8 cellular contexts compared by ENCODE assay signal in the genomic region with DNA sequence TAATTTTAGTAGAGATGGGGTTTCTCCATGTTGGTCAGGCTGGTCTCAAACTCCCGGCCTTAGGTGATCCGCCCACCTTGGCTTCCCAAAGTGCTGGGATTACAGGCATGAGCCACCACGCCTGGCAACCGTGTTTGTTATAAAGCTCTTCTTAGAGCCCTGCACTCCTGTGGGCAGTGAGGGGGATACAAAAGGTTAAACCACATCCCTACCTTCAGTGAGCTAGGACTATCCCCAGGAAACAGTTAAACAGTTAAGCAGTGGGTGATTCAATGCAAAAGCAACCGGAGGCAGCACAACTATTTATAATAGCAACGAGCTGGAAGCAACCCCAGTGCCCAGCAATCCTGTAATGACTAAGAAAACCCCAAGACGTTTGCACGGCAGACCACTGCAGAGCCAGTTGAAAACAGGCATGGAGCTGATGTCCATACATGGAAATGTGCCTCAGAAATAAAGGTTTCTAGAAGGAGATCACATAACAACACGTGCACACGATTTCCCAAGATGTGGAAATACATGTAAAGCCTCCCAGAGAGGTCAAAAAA.
DNase-seq lines count a peak whose midpoint lies in the region; ATAC-seq and TF ChIP-seq lines count a peak whose summit lies in the region.

No MANE protein-coding gene starts in this region.

- ATAC-seq in GM19025 (IDR thresholded peaks at IDR 0.05; ENCODE audit: low read depth, unreplicated experiment) (peak; percentile 70), HG03103 (IDR thresholded peaks at IDR 0.05; ENCODE audit: low read depth, unreplicated experiment) (peak; percentile 74), left ventricle myocardium superior (peak; percentile 73)

- intact Hi-C loops in left ventricle myocardium superior (cut with micrococcal nuclease) (no loop called here), esophagus muscularis mucosa (cut with DNase I) (loop anchor here (10.0 kb wide), 1 partner anchor 758 kb away; no protein-coding TSS in a partner anchor)

- H3K9me3 ChIP-seq in esophagus muscularis mucosa: no peaks in the 10 kb centered on the region

- 37% methylated on average over 10 of the region's 10 CpGs for WGBS in esophagus muscularis mucosa

- no peak for TF ChIP-seq POLR2A in esophagus muscularis mucosa (IDR thresholded peaks at IDR 0.05; ENCODE audit: low read depth)

- H3K36me3 ChIP-seq in esophagus muscularis mucosa: no peaks in the 10 kb centered on the region

- TF ChIP-seq CTCF in AG04449 (IDR thresholded peaks at IDR 0.05; ENCODE audit: insufficient read depth, low read length, missing control alignments) (no peak), esophagus muscularis mucosa (IDR thresholded peaks at IDR 0.05) (no peak)

- no peak for TF ChIP-seq EP300 in esophagus muscularis mucosa (IDR thresholded peaks at IDR 0.05)

- H3K4me3 ChIP-seq in AG04449 (ENCODE audit: low read depth, low read length) (no peak overlapping the region), esophagus muscularis mucosa (no peak overlapping the region)

- H3K27ac ChIP-seq in esophagus muscularis mucosa (replicated peaks in 1 of 4): peak overlapping the region in 1 of 4 donors; percentile 33

- CTCF ChIA-PET in AG04449 (lab: Yijun Ruan, JAX): interaction anchor here (0.7 to 1.4 kb wide), 6 partner anchors 10 to 754 kb away, joined by 3 to 4 read pairs (median 3); no protein-coding TSS in a partner anchor

- no peaks in the 10 kb centered on the region for H3K27me3 ChIP-seq in esophagus muscularis mucosa

- H3K4me1 ChIP-seq in esophagus muscularis mucosa: peaks cover 7 to 12% (median 10%) of the 10 kb centered on the region in 4 donors

- peak; percentile 99 for DNase-seq in AG04449 (ENCODE audit: low read depth, low spot score)
- peak; percentile 49 for DNase-seq in SW480 (ENCODE audit: low spot score)
- DNase-seq in left ventricle myocardium superior: no peak
- DNase-seq in esophagus muscularis mucosa (ENCODE audit: extremely low spot score): no peak
- DNase-seq in NCI-H2196 treated with DMSO at 0.1 percent for 48 hours (lab: John Stamatoyannopoulos, UW; ENCODE audit: unreplicated experiment): no peak
- DNase-seq in NCI-H2227 treated with DMSO at 0.1 percent for 48 hours (lab: John Stamatoyannopoulos, UW): no peak

- POLR2A ChIA-PET in AG04449 (lab: Yijun Ruan, JAX): interaction anchor here (0.6 to 2.0 kb wide), 7 partner anchors 12 to 393 kb away, joined by 3 to 7 read pairs (median 4); partner anchors contain the start of gene ZNF438

Comparison
In these comparisons a context has a peak if more than half of its experiments do, and no peak if none do; other contexts are left out.
1. DNase-seq: peak in AG04449 (single experiment) and SW480 (single experiment); none in left ventricle myocardium superior (single experiment), esophagus muscularis mucosa (single experiment), NCI-H2196 treated with DMSO at 0.1 percent for 48 hours (single experiment) and NCI-H2227 treated with DMSO at 0.1 percent for 48 hours (single experiment).
2. Peak in every context shown above with its lines, with median percentiles within 50 percentile points of each other: ATAC-seq.